Comparison of ENCODE assay signal across 1 cellular context in genomic region chr15:56236197-56236596, GRCh38.
A peak's percentile ranks its signal among the peaks of the same experiment; 100 is the strongest.
TF ChIP-seq lines count a peak whose summit lies in the region.

No MANE protein-coding gene starts in this region.

TF ChIP-seq in IMR-90, 13 proteins besides CTCF, POLR2A, EP300 and RAD21:
- TF ChIP-seq NFE2L2 (IDR thresholded peaks at IDR 0.05; ENCODE audit: low read depth, low read length) (no peak), MAFK (IDR thresholded peaks at IDR 0.05; ENCODE audit: low read depth, low read length) (0 out of 2 replicates have a peak, but pooled peaks have one; percentile 4)
